In the genomic region with DNA sequence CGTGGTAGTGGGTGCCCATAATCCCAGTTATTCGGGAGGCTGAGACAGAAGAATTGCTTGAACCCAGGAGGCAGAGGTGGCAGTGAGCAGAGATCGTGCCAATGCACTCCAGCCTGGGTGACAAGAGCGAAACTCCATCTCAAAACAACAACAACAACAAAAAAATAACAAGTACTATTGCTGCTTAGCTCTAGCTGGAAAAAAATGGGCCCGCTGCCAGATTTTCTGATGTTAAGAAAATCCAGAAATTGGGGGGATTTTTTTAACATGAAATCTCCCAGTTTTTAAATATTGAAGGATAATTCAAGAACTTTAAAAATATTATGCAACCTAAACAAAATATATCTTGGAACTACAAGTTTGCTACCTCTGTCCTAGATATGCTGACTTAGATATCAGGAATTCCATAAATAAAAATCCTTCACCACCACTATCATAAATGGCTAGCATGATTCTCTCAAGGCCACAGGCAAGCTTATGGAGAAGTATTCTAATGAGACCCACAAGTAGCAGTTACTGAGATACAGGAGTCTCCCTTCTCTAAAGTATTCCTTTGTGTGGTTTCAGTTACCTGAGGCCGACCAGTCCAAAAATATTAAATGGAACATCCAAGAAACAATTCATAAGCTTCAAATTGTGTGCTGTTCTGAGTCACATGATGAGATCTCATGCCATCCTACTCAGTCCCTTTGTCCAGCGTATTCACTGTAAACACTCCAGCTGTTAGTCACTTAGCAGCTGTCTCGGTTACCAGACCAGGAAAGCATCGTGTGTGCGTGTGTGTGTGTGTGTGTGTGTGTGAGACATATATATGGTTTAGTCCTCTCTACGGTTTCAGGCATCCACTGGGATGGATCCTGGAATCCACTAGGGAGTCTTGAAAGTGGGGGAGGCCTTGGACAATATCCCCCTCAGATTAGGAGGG, we compare ENCODE assay signal across 13 cellular contexts.
A peak's percentile ranks its signal among the peaks of the same experiment; 100 is the strongest.
DNase-seq lines count a peak whose midpoint lies in the region; FAIRE-seq and TF ChIP-seq lines count a peak whose summit lies in the region.
"Had no signal": no experiment of that assay in that cellular context is flagged by ENCODE, and none has a peak within 500 bp of the region (broad histone marks: within the 10 kb centered on the region; RNA-seq: fewer than 3 reads in every experiment).

No MANE protein-coding gene starts in this region.

- DNase-seq in H54 (ENCODE audit: insufficient read length, low spot score) = no peak
- peak; percentile 82 for DNase-seq in NCI-H345 (lab: John Stamatoyannopoulos, UW)
- DNase-seq in non-pigmented ciliary epithelial cell (ENCODE audit: low read depth) = peak; percentile 19
- DNase-seq in cerebellar cortex (ENCODE audit: low spot score) = no peak
- DNase-seq in cortex of kidney (lab: John Stamatoyannopoulos, UW) = no peak
- no peak for DNase-seq in stimulated activated CD4-positive, alpha-beta T cell treated with anti-CD3 and anti-CD28 coated beads, Interleukin-4, amount 100 ng/mL, for 4 hours
- DNase-seq in vagina (ENCODE audit: extremely low spot score in 2 of 2) = no peak
- DNase-seq: activated T-cell treated with anti-CD3 and anti-CD28 coated beads for 4 hours; mesendoderm; stimulated activated CD4-positive, alpha-beta T cell treated with anti-CD3 and anti-CD28 coated beads, Interleukin-1b, Interleukin-23, amount 100 ng/mL, for 48 hours had no signal

- no peak overlapping the region for H3K27ac ChIP-seq in vagina
- H3K27ac ChIP-seq: tibial nerve had no signal

- H3K36me3 ChIP-seq in endocrine pancreas (ENCODE audit: control insufficient read depth, insufficient read depth, low read length) (no peaks in the 10 kb centered on the region), vagina (no peaks in the 10 kb centered on the region)
- H3K36me3 ChIP-seq: tibial nerve had no signal

- H3K4me1 ChIP-seq in endocrine pancreas (ENCODE audit: control insufficient read depth, insufficient read depth, low read length) = peaks cover 16% of the 10 kb centered on the region
- no peaks in the 10 kb centered on the region for H3K4me1 ChIP-seq in vagina
- H3K4me1 ChIP-seq: tibial nerve had no signal

- no peaks in the 10 kb centered on the region for H3K27me3 ChIP-seq in endocrine pancreas (ENCODE audit: control insufficient read depth, insufficient read depth, low read length)
- no peaks in the 10 kb centered on the region for H3K27me3 ChIP-seq in vagina
- H3K27me3 ChIP-seq: tibial nerve had no signal

- TF ChIP-seq POLR2A in H54 (IDR thresholded peaks at IDR 0.05; ENCODE audit: low read depth, low read length) (no peak), vagina (IDR thresholded peaks at IDR 0.05) (no peak)

- no peak for TF ChIP-seq CTCF in vagina (IDR thresholded peaks at IDR 0.05)

- peak; percentile 48 for FAIRE-seq in H54 (lab: Jason Lieb, UNC)
- FAIRE-seq: D721Med had no signal

- H3K9me3 ChIP-seq in endocrine pancreas (ENCODE audit: control insufficient read depth, low read length) (no peaks in the 10 kb centered on the region), vagina (no peaks in the 10 kb centered on the region)
- H3K9me3 ChIP-seq: tibial nerve had no signal

- peak overlapping the region; percentile 35 for H3K4me3 ChIP-seq in endocrine pancreas (ENCODE audit: control insufficient read depth, insufficient read depth, low read length)
- H3K4me3 ChIP-seq in vagina = no peak overlapping the region
- H3K4me3 ChIP-seq: tibial nerve had no signal

- peak overlapping the region; percentile 47 for H3K9ac ChIP-seq in endocrine pancreas (ENCODE audit: control insufficient read depth, insufficient read depth, low read length)

- intact Hi-C loops in vagina (cut with DNase I) = no loop called here

Comparison
In these comparisons a context has a peak if more than half of its experiments do, and no peak if none do; other contexts are left out.
1. DNase-seq: peak in NCI-H345 (single experiment) and non-pigmented ciliary epithelial cell (single experiment); none in H54 (single experiment), cerebellar cortex (single experiment), cortex of kidney (single experiment), stimulated activated CD4-positive, alpha-beta T cell treated with anti-CD3 and anti-CD28 coated beads, Interleukin-4, amount 100 ng/mL, for 4 hours (0 of 2) and vagina (0 of 2).